ENCODE assay signal across 21 cellular contexts in the genomic region with DNA sequence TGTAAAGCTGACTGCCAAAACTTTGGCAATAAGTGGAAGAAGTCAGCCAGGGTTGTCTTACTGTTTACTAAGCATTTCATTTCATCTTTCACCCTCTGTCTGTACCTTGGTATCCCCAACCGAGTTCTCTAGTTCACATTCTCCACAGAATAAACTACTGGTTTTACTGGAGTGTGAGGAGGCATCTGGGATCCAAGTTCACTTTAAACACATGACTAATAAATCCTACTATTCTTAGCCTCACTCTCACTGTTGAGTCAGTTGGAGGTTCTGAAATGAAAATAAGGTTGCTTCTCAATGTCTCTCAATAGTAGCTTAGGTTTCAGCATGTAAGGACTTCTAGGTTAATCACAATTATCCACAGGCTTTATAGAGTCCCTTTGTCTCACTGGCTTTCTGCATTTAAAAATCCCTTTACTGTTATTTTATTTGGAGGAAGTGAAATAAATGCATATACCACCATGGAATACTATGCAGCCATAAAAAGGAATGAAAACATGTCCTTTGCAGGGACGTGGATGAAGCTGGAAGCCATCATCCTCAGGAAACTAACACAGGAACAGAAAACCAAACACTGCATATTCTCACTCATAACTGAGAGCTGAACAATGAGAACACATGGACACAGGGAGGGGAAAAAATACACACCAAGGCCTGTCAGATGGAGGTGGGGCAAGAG.
DNase-seq lines count a peak whose midpoint lies in the region; ATAC-seq and TF ChIP-seq lines count a peak whose summit lies in the region.
"Had no signal": no experiment of that assay in that cellular context is flagged by ENCODE, and none has a peak within 500 bp of the region (broad histone marks: within the 10 kb centered on the region; RNA-seq: fewer than 3 reads in every experiment).

No MANE protein-coding gene starts in this region.

- no peaks in the 10 kb centered on the region for H3K4me1 Mint-ChIP-seq in activated CD8-positive, alpha-beta T cell treated with anti-CD3 and anti-CD28 coated beads, Interleukin-2, amount 10 ng/mL, durations not matched to agents 7 days and 5 days (ENCODE audit: low read depth)
- no peaks in the 10 kb centered on the region for H3K4me1 Mint-ChIP-seq in activated CD8-positive, alpha-beta T cell treated with anti-CD3 and anti-CD28 coated beads for 36 hours (ENCODE audit: low read depth)
- H3K4me1 Mint-ChIP-seq in activated naive CD8-positive, alpha-beta T cell treated with anti-CD3 and anti-CD28 coated beads, Interleukin-2, amount 50 U/mL, for 24 hours = peaks cover 2% of the 10 kb centered on the region
- H3K4me1 Mint-ChIP-seq: T-cell had no signal

- intact Hi-C loops in activated CD8-positive, alpha-beta T cell treated with anti-CD3 and anti-CD28 coated beads for 36 hours (cut with micrococcal nuclease) = loop anchor here (10.0 kb wide), 1 partner anchor 159 kb away; no protein-coding TSS in a partner anchor
- intact Hi-C loops in transverse colon (cut with DNase I; ENCODE audit: low total_unique reads) = no loop called here

- H3K27ac Mint-ChIP-seq in activated CD8-positive, alpha-beta T cell treated with anti-CD3 and anti-CD28 coated beads, Interleukin-2, amount 10 ng/mL, durations not matched to agents 7 days and 5 days = peak overlapping the region; percentile 19
- no peak overlapping the region for H3K27ac Mint-ChIP-seq in activated CD8-positive, alpha-beta T cell treated with anti-CD3 and anti-CD28 coated beads for 36 hours
- H3K27ac Mint-ChIP-seq in activated naive CD8-positive, alpha-beta T cell treated with anti-CD3 and anti-CD28 coated beads, Interleukin-2, amount 50 U/mL, for 24 hours = no peak overlapping the region
- H3K27ac Mint-ChIP-seq: activated B cell treated with CpG ODN at 0.5 μM for 24 hours; activated naive CD4-positive, alpha-beta T cell treated with anti-CD3 and anti-CD28 coated beads for 36 hours; T-cell; type B pancreatic cell had no signal

- CTCF ChIA-PET in activated CD8-positive, alpha-beta T cell treated with anti-CD3 and anti-CD28 coated beads, Interleukin-2, amount 10 ng/mL, durations not matched to agents 7 days and 5 days (lab: Charles Lee) = no interaction called here
- CTCF ChIA-PET in activated CD8-positive, alpha-beta T cell treated with anti-CD3 and anti-CD28 coated beads for 36 hours (lab: Charles Lee) = no interaction called here

- peaks cover 24 to 65% (median 48%) of the 10 kb centered on the region in 4 donors for H3K4me1 ChIP-seq in transverse colon
- H3K4me1 ChIP-seq: HAP-1 had no signal

- H3K27ac ChIP-seq in brain microvascular endothelial cell (peak overlapping the region; percentile 59), transverse colon (peak overlapping the region; percentile 70 to 78 (median 75))

- POLR2A ChIA-PET in activated CD8-positive, alpha-beta T cell treated with anti-CD3 and anti-CD28 coated beads, Interleukin-2, amount 10 ng/mL, durations not matched to agents 7 days and 5 days (lab: Charles Lee) = no interaction called here
- POLR2A ChIA-PET in activated CD8-positive, alpha-beta T cell treated with anti-CD3 and anti-CD28 coated beads for 36 hours (lab: Charles Lee) = no interaction called here

- no peaks in the 10 kb centered on the region for H3K9me3 ChIP-seq in transverse colon
- H3K9me3 ChIP-seq: HAP-1 had no signal

- no peak for TF ChIP-seq EP300 in transverse colon (IDR thresholded peaks at IDR 0.05; ENCODE audit: low read depth)

- 53 to 55% methylated on average over 2 of the region's 2 CpGs for WGBS in transverse colon (ENCODE audit: low coverage in 1 of 2), 2 donors

- H3K27me3 ChIP-seq in brain microvascular endothelial cell (replicated peaks) = no peaks in the 10 kb centered on the region
- H3K27me3 ChIP-seq in transverse colon = no peaks in the 10 kb centered on the region

- TF ChIP-seq POLR2A in transverse colon (IDR thresholded peaks at IDR 0.05) = no peak

- H3K36me3 Mint-ChIP-seq in activated CD8-positive, alpha-beta T cell treated with anti-CD3 and anti-CD28 coated beads, Interleukin-2, amount 10 ng/mL, durations not matched to agents 7 days and 5 days (ENCODE audit: low read depth) = peaks cover 2% of the 10 kb centered on the region
- H3K36me3 Mint-ChIP-seq in activated CD8-positive, alpha-beta T cell treated with anti-CD3 and anti-CD28 coated beads for 36 hours (ENCODE audit: low read depth) = no peaks in the 10 kb centered on the region
- H3K36me3 Mint-ChIP-seq in activated naive CD8-positive, alpha-beta T cell treated with anti-CD3 and anti-CD28 coated beads, Interleukin-2, amount 50 U/mL, for 24 hours (ENCODE audit: low read depth) = no peaks in the 10 kb centered on the region
- H3K36me3 Mint-ChIP-seq: brain had no signal

- in situ Hi-C loops in brain microvascular endothelial cell (cut with HindIII; ENCODE audit: low pct_ligation_motif_present, low sequenced_read_pairs) (no loop called here), transverse colon (cut with MboI; ENCODE audit: low pct_ligation_motif_present in 1 of 4, low pct_unique_long_range_greater_than_20kb in 1 of 4, low sequenced_read_pairs in 3 of 4) (no loop called here)

- peaks cover 19% of the 10 kb centered on the region for H3K27me3 Mint-ChIP-seq in activated CD8-positive, alpha-beta T cell treated with anti-CD3 and anti-CD28 coated beads, Interleukin-2, amount 10 ng/mL, durations not matched to agents 7 days and 5 days (ENCODE audit: low read depth)
- H3K27me3 Mint-ChIP-seq in activated CD8-positive, alpha-beta T cell treated with anti-CD3 and anti-CD28 coated beads for 36 hours = peaks cover 5% of the 10 kb centered on the region
- peaks cover 3% of the 10 kb centered on the region for H3K27me3 Mint-ChIP-seq in activated naive CD8-positive, alpha-beta T cell treated with anti-CD3 and anti-CD28 coated beads, Interleukin-2, amount 50 U/mL, for 24 hours
- H3K27me3 Mint-ChIP-seq: activated B cell treated with CpG ODN at 0.5 μM for 24 hours, type B pancreatic cell had no signal

- no peak overlapping the region for H3K4me3 Mint-ChIP-seq in activated CD8-positive, alpha-beta T cell treated with anti-CD3 and anti-CD28 coated beads, Interleukin-2, amount 10 ng/mL, durations not matched to agents 7 days and 5 days
- H3K4me3 Mint-ChIP-seq in activated CD8-positive, alpha-beta T cell treated with anti-CD3 and anti-CD28 coated beads for 36 hours = no peak overlapping the region
- no peak overlapping the region for H3K4me3 Mint-ChIP-seq in activated naive CD8-positive, alpha-beta T cell treated with anti-CD3 and anti-CD28 coated beads, Interleukin-2, amount 50 U/mL, for 24 hours
- H3K4me3 Mint-ChIP-seq: activated B cell treated with CpG ODN at 0.5 μM for 24 hours; activated naive CD4-positive, alpha-beta T cell treated with anti-CD3 and anti-CD28 coated beads for 36 hours; brain; T-cell; type B pancreatic cell had no signal

- H3K36me3 ChIP-seq in brain microvascular endothelial cell (replicated peaks) (no peaks in the 10 kb centered on the region), transverse colon (no peaks in the 10 kb centered on the region)
- H3K36me3 ChIP-seq: HAP-1 had no signal

- H3K4me3 ChIP-seq in brain microvascular endothelial cell (ENCODE audit: low read depth, low read length) = no peak overlapping the region
- no peak overlapping the region for H3K4me3 ChIP-seq in transverse colon
- H3K4me3 ChIP-seq: HAP-1 had no signal

- DNase-seq in activated CD8-positive, alpha-beta T cell treated with anti-CD3 and anti-CD28 coated beads, Interleukin-2, amount 10 ng/mL, durations not matched to agents 7 days and 5 days = no peak
- no peak for DNase-seq in activated CD8-positive, alpha-beta T cell treated with anti-CD3 and anti-CD28 coated beads for 36 hours
- DNase-seq in brain microvascular endothelial cell = no peak
- DNase-seq in iris pigment epithelial cell (ENCODE audit: low read depth) = peak; percentile 51
- no peak for DNase-seq in transverse colon
- no peak for DNase-seq in activated naive CD8-positive, alpha-beta T cell treated with anti-CD3 and anti-CD28 coated beads, Interleukin-2, amount 50 U/mL, for 24 hours
- no peak for DNase-seq in NCI-H748 (lab: John Stamatoyannopoulos, UW; ENCODE audit: unreplicated experiment)
- DNase-seq: activated B cell treated with CpG ODN at 0.5 μM for 24 hours; activated naive CD4-positive, alpha-beta T cell treated with anti-CD3 and anti-CD28 coated beads for 36 hours; COR-L47; effector CD8-positive, alpha-beta T cell; mesendoderm; NCI-H82; RPMI8226; stimulated activated CD4-positive, alpha-beta T cell treated with anti-CD3 and anti-CD28 coated beads, Interleukin-4, amount 100 ng/mL, for 4 hours; T-cell had no signal

- TF ChIP-seq CTCF in activated CD8-positive, alpha-beta T cell treated with anti-CD3 and anti-CD28 coated beads for 36 hours (IDR thresholded peaks at IDR 0.05) = no peak
- TF ChIP-seq CTCF in brain microvascular endothelial cell (IDR thresholded peaks at IDR 0.05; ENCODE audit: low read depth, low read length, missing control alignments) = no peak
- TF ChIP-seq CTCF in transverse colon (IDR thresholded peaks at IDR 0.05) = no peak

- no peak for ATAC-seq in activated CD8-positive, alpha-beta T cell treated with anti-CD3 and anti-CD28 coated beads, Interleukin-2, amount 10 ng/mL, durations not matched to agents 7 days and 5 days
- no peak for ATAC-seq in activated CD8-positive, alpha-beta T cell treated with anti-CD3 and anti-CD28 coated beads for 36 hours
- ATAC-seq in GM21447 (IDR thresholded peaks at IDR 0.05; ENCODE audit: unreplicated experiment) = no peak
- ATAC-seq in activated naive CD8-positive, alpha-beta T cell treated with anti-CD3 and anti-CD28 coated beads, Interleukin-2, amount 50 U/mL, for 24 hours = no peak
- ATAC-seq: sciatic nerve, T-cell had no signal

- no peaks in the 10 kb centered on the region for H3K9me3 Mint-ChIP-seq in activated CD8-positive, alpha-beta T cell treated with anti-CD3 and anti-CD28 coated beads, Interleukin-2, amount 10 ng/mL, durations not matched to agents 7 days and 5 days (ENCODE audit: insufficient read depth)
- no peaks in the 10 kb centered on the region for H3K9me3 Mint-ChIP-seq in activated CD8-positive, alpha-beta T cell treated with anti-CD3 and anti-CD28 coated beads for 36 hours
- no peaks in the 10 kb centered on the region for H3K9me3 Mint-ChIP-seq in activated naive CD8-positive, alpha-beta T cell treated with anti-CD3 and anti-CD28 coated beads, Interleukin-2, amount 50 U/mL, for 24 hours
- H3K9me3 Mint-ChIP-seq: activated naive CD4-positive, alpha-beta T cell treated with anti-CD3 and anti-CD28 coated beads for 36 hours; type B pancreatic cell had no signal
